Comparison of ENCODE assay signal across 16 cellular contexts in the genomic region with DNA sequence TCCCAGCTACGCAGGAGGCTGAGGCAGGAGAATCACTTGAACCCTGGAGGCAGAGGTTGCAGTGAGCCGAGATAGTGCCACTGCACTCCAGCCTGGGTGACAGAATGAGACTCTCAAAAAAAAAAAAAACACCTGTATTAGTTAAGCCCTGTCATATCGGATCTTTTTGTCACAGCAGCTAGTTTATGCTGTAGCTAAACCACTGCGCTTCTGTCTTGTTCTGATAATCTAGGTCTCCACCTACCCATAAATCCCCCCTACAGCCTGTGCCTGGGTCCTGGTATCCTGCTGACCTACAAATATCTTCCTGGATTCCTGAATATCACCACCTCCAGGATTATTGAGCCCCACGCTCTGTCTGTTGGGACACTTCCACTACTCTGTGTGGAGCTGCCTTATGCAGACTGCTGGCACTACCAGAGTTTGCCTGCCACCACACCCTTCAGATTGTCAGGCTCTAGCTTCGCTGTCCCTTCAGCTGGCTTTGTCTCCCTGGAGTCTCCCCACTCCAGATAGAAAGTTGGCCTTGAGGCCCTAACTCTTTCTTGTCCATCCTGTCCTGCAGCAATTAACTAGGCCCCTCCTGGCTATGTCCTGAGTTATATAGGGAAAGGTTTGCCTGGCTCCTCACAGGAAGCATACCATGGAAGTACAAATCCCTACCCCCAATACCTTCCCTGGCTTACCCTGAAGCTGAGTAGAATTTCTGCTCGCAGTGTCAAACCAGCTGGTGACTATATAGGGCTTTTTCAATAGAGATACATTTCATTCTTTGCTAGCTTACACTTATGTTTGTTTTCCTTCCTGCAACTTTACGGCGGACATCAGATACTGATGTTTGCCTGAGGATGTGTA.
A peak's percentile ranks its signal among the peaks of the same experiment; 100 is the strongest.
DNase-seq lines count a peak whose midpoint lies in the region; ATAC-seq and TF ChIP-seq lines count a peak whose summit lies in the region.
"Had no signal": no experiment of that assay in that cellular context is flagged by ENCODE, and none has a peak within 500 bp of the region (broad histone marks: within the 10 kb centered on the region; RNA-seq: fewer than 3 reads in every experiment).

No MANE protein-coding gene starts in this region.

- in situ Hi-C loops in mammary epithelial cell (cut with MboI; ENCODE audit: low sequenced_read_pairs in 2 of 2) (no loop called here), G401 (cut with HindIII; ENCODE audit: low sequenced_read_pairs) (no loop called here)

- no peak overlapping the region for H3K27ac ChIP-seq in mammary epithelial cell (ENCODE audit: insufficient read depth, low read depth, low read length)
- H3K27ac ChIP-seq in hepatocyte, result peak overlapping the region; percentile 7
- H3K27ac ChIP-seq in neural progenitor cell, result no peak overlapping the region
- H3K27ac ChIP-seq in urinary bladder (ENCODE audit: low read depth), result peak overlapping the region; percentile 39

- H3K27ac Mint-ChIP-seq in MCF 10A (ENCODE audit: low read depth, unreplicated experiment) (no peak overlapping the region), neural progenitor cell (no peak overlapping the region)
- H3K27ac Mint-ChIP-seq: CD4-positive, alpha-beta T cell had no signal

- no peak overlapping the region for H3K4me3 ChIP-seq in mammary epithelial cell (replicated peaks in 1 of 3; ENCODE audit: insufficient read depth in 1 of 3, low read depth in 2 of 3, low read length in 3 of 3)
- H3K4me3 ChIP-seq in hepatocyte, result no peak overlapping the region
- no peak overlapping the region for H3K4me3 ChIP-seq in neural progenitor cell
- no peak overlapping the region for H3K4me3 ChIP-seq in urinary bladder (ENCODE audit: low read depth, low read length)

- H3K4me2 ChIP-seq in mammary epithelial cell (ENCODE audit: insufficient read depth, low read depth, low read length) (no peak overlapping the region), hepatocyte (no peak overlapping the region), neural progenitor cell (no peak overlapping the region)
- H3K4me2 ChIP-seq: SK-N-SH had no signal

- no peaks in the 10 kb centered on the region for H3K9me2 ChIP-seq in hepatocyte (replicated peaks; ENCODE audit: insufficient read depth)
- H3K9me2 ChIP-seq: SK-N-SH had no signal

- H3F3A ChIP-seq in neural progenitor cell (ENCODE audit: low read depth), result no peaks in the 10 kb centered on the region

- TF ChIP-seq CTCF in mammary epithelial cell (conservative IDR thresholded peaks at IDR 0.05 in 1 of 2, IDR thresholded peaks at IDR 0.05 in 1 of 2; ENCODE audit: extremely low read depth in 1 of 2, insufficient read depth in 1 of 2, low read depth in 1 of 2, low read length in 2 of 2), result no peak
- TF ChIP-seq CTCF in MCF 10A (IDR thresholded peaks at IDR 0.05; ENCODE audit: unreplicated experiment), result no peak
- no peak for TF ChIP-seq CTCF in hepatocyte (IDR thresholded peaks at IDR 0.05; ENCODE audit: poor library complexity)
- TF ChIP-seq CTCF in neural progenitor cell (IDR thresholded peaks at IDR 0.05), result no peak

- no peak overlapping the region for H3K4me3 Mint-ChIP-seq in MCF 10A (ENCODE audit: unreplicated experiment)
- peak overlapping the region; percentile 48 for H3K4me3 Mint-ChIP-seq in neural progenitor cell
- H3K4me3 Mint-ChIP-seq: CD4-positive, alpha-beta T cell; H9 had no signal

- H2AFZ ChIP-seq in mammary epithelial cell (ENCODE audit: low read depth, low read length) (peak overlapping the region; percentile 15), hepatocyte (no peak overlapping the region), neural progenitor cell (replicated peaks) (peak overlapping the region; percentile 53)

- no peak overlapping the region for H3K9ac ChIP-seq in mammary epithelial cell (ENCODE audit: insufficient read depth, low read length)
- no peak overlapping the region for H3K9ac ChIP-seq in neural progenitor cell
- H3K9ac ChIP-seq: SK-N-SH had no signal

- H3K9me3 Mint-ChIP-seq in MCF 10A (ENCODE audit: unreplicated experiment) (no peaks in the 10 kb centered on the region), neural progenitor cell (peaks cover 4% of the 10 kb centered on the region)
- H3K9me3 Mint-ChIP-seq: CD4-positive, alpha-beta T cell had no signal

- H4K20me1 ChIP-seq in mammary epithelial cell (ENCODE audit: insufficient read depth, low read length) (no peaks in the 10 kb centered on the region), hepatocyte (ENCODE audit: insufficient read depth, poor library complexity, severe bottlenecking) (no peaks in the 10 kb centered on the region), neural progenitor cell (ENCODE audit: low read depth) (no peaks in the 10 kb centered on the region)

- no peak for ATAC-seq in HG03159 (IDR thresholded peaks at IDR 0.05; ENCODE audit: unreplicated experiment)

- POLR2A ChIA-PET in MCF 10A (lab: Yijun Ruan, JAX), result interaction anchor here (0.6 to 1.2 kb wide), 4 partner anchors 10 to 685 kb away, joined by 3 to 6 read pairs (median 4); no protein-coding TSS in a partner anchor

- intact Hi-C loops in mammary epithelial cell (cut with micrococcal nuclease), result no loop called here
- intact Hi-C loops in MCF 10A (cut with micrococcal nuclease), result no loop called here
- intact Hi-C loops in posterior vena cava (cut with DNase I), result no loop called here

- H3K79me2 ChIP-seq in mammary epithelial cell (ENCODE audit: insufficient read depth, low read length), result no peaks in the 10 kb centered on the region
- H3K79me2 ChIP-seq in hepatocyte, result no peaks in the 10 kb centered on the region
- no peaks in the 10 kb centered on the region for H3K79me2 ChIP-seq in neural progenitor cell (ENCODE audit: low read depth)

- CTCF ChIA-PET in mammary epithelial cell (lab: Charles Lee; ENCODE audit: low non-redundant PET) (no interaction called here), MCF 10A (lab: Yijun Ruan, JAX) (interaction anchor here (0.6 to 0.7 kb wide), 2 partner anchors 17 to 207 kb away, joined by 3 read pairs; no protein-coding TSS in a partner anchor)

- WGBS in mammary epithelial cell (ENCODE audit: low coverage, missing lambda C conversion rate), result 96% methylated on average over 7 of the region's 9 CpGs
- 76% methylated on average over 9 of the region's 9 CpGs for WGBS in hepatocyte (ENCODE audit: low lambda C conversion rate, missing lambda C conversion rate)
- WGBS in urinary bladder, result 90% methylated on average over 9 of the region's 9 CpGs

- H3K36me3 Mint-ChIP-seq in MCF 10A (ENCODE audit: insufficient read depth, unreplicated experiment) (no peaks in the 10 kb centered on the region), neural progenitor cell (no peaks in the 10 kb centered on the region)

- H3K27me3 Mint-ChIP-seq in MCF 10A (ENCODE audit: insufficient read depth, unreplicated experiment) (no peaks in the 10 kb centered on the region), neural progenitor cell (ENCODE audit: insufficient read depth, low read depth) (peaks cover 2% of the 10 kb centered on the region)
- H3K27me3 Mint-ChIP-seq: CD4-positive, alpha-beta T cell had no signal

- H3K9me3 ChIP-seq in mammary epithelial cell (replicated peaks; ENCODE audit: insufficient read depth, low read length) (no peaks in the 10 kb centered on the region), hepatocyte (ENCODE audit: low read depth) (no peaks in the 10 kb centered on the region), neural progenitor cell (ENCODE audit: low read depth) (no peaks in the 10 kb centered on the region)
- H3K9me3 ChIP-seq: Caco-2, SK-N-SH had no signal

- dilution Hi-C loops in mammary epithelial cell (cut with HindIII; ENCODE audit: low sequenced_read_pairs), result no loop called here

- H3K27me3 ChIP-seq in mammary epithelial cell (ENCODE audit: insufficient read depth, low read length), result no peaks in the 10 kb centered on the region
- no peaks in the 10 kb centered on the region for H3K27me3 ChIP-seq in hepatocyte
- H3K27me3 ChIP-seq in neural progenitor cell, result no peaks in the 10 kb centered on the region

- DNase-seq in mammary epithelial cell (no peak), MCF 10A (ENCODE audit: unreplicated experiment) (no peak), hepatocyte (ENCODE audit: low spot score) (no peak), neural progenitor cell (ENCODE audit: low spot score) (no peak), posterior vena cava (ENCODE audit: low spot score) (no peak), G401 (ENCODE audit: low spot score) (no peak)
- DNase-seq: Caco-2; CD4-positive, alpha-beta T cell; H9; KG1; MV-4-11; NCI-H187 treated with DMSO at 0.1 percent for 48 hours; SHP77 treated with DMSO at 0.1 percent for 48 hours; SK-N-SH had no signal

- no peaks in the 10 kb centered on the region for H3K36me3 ChIP-seq in mammary epithelial cell (ENCODE audit: insufficient read depth, low read length)
- H3K36me3 ChIP-seq in hepatocyte (replicated peaks; ENCODE audit: insufficient read depth, low read depth), result no peaks in the 10 kb centered on the region
- H3K36me3 ChIP-seq in neural progenitor cell, result no peaks in the 10 kb centered on the region
- no peaks in the 10 kb centered on the region for H3K36me3 ChIP-seq in urinary bladder (ENCODE audit: insufficient read depth)

- H3K4me1 ChIP-seq in mammary epithelial cell (ENCODE audit: insufficient read depth, low read length) (peaks cover 5% of the 10 kb centered on the region), hepatocyte (ENCODE audit: insufficient read depth) (peaks cover 11% of the 10 kb centered on the region), neural progenitor cell (no peaks in the 10 kb centered on the region), urinary bladder (ENCODE audit: insufficient read depth) (no peaks in the 10 kb centered on the region)

- BruUV-seq in mammary epithelial cell (replicated peaks; lab: Mats Ljungman, UMichigan), result no TSS peak
- no TSS peak for BruUV-seq in MCF 10A (replicated peaks; lab: Mats Ljungman, UMichigan)

- H3K4me1 Mint-ChIP-seq in MCF 10A (ENCODE audit: insufficient read depth, unreplicated experiment) (peaks cover 9% of the 10 kb centered on the region), neural progenitor cell (no peaks in the 10 kb centered on the region)

Comparison
In these comparisons a context has a peak if more than half of its experiments do, and no peak if none do; other contexts are left out.
1. H3K27ac ChIP-seq: peak in hepatocyte (single experiment) and urinary bladder (single experiment); none in mammary epithelial cell (single experiment) and neural progenitor cell (single experiment).